In genomic region chr19:7513809-7514642, GRCh38 we compare ENCODE assay signal across 17 cellular contexts. TPM values are rescaled to one million over a fixed set of nuclear protein-coding genes. Genes with fewer than 3 reads are reported as not detected.
DNase-seq lines count a peak whose midpoint lies in the region; ATAC-seq, FAIRE-seq and TF ChIP-seq lines count a peak whose summit lies in the region.
"Had no signal": no experiment of that assay in that cellular context is flagged by ENCODE, and none has a peak within 500 bp of the region (broad histone marks: within the 10 kb centered on the region; RNA-seq: fewer than 3 reads in every experiment).

No MANE protein-coding gene starts in this region.

- no peak overlapping the region for H3K4me3 ChIP-seq in H1 (ENCODE audit: extremely low read depth in 1 of 4, insufficient read depth in 2 of 4, low read depth in 3 of 4, low read length in 4 of 4)
- H3K4me3 ChIP-seq: heart left ventricle had no signal

- H3K27ac Mint-ChIP-seq in neural crest cell (ENCODE audit: unreplicated experiment) (no peak overlapping the region), WTC11 (no peak overlapping the region)
- H3K27ac Mint-ChIP-seq: stimulated activated memory B cell treated with anti-CD40 and anti-IgM and Interleukin-4, amounts not matched to agents 10 μg/mL and 1 μg/mL and 100 μg/mL, for 72 hours had no signal

- DNase-seq in NCI-H82 (lab: John Stamatoyannopoulos, UW) (peak; percentile 93), H1 (ENCODE audit: low read depth in 1 of 2, low spot score in 2 of 2) (no peak), neural crest cell (ENCODE audit: low read depth, low spot score) (no peak), WTC11 (ENCODE audit: low spot score) (no peak), GM10266 (ENCODE audit: extremely low spot score) (no peak), glomerular visceral epithelial cell (ENCODE audit: extremely low spot score) (no peak)
- DNase-seq: activated CD8-positive, alpha-beta memory T cell treated with anti-CD3 and anti-CD28 coated beads for 24 hours; activated effector memory CD4-positive, alpha-beta T cell treated with anti-CD3 and anti-CD28 coated beads, Interleukin-2, amount 50 U/mL, for 16 hours; GDM1; HCEC 1CT; heart left ventricle; NCI-H1436; small intestine had no signal

- no peak for FAIRE-seq in H1 (lab: Jason Lieb, UNC)
- FAIRE-seq: islet of Langerhans, small intestine had no signal

- peaks cover 4% of the 10 kb centered on the region for H3K23me2 ChIP-seq in H1 (ENCODE audit: low read depth, low read length)

- H2BK15ac ChIP-seq in H1 (ENCODE audit: low read length) = no peak overlapping the region

- POLR2A ChIA-PET in H1 (lab: Charles Lee; ENCODE audit: partially characterized antibody) (interaction anchor here (2.8 kb wide), 1 partner anchor 7 kb away, joined by 12 read pairs; no protein-coding TSS in a partner anchor), WTC11 (lab: Charles Lee) (interaction anchor here (0.8 kb wide), 1 partner anchor 8 kb away, joined by 4 read pairs; the partner anchor contains the start of gene MCOLN1)

- H3K9me3 ChIP-seq in H1 (ENCODE audit: insufficient read depth in 2 of 2, low read depth in 1 of 2, low read length in 1 of 2) = no peaks in the 10 kb centered on the region
- H3K9me3 ChIP-seq: heart left ventricle had no signal

- H3K23ac ChIP-seq in H1 (ENCODE audit: insufficient read length) = no peak overlapping the region

- no peak overlapping the region; the same call in 1 of the 2 replicates for H4K8ac ChIP-seq in H1 (ENCODE audit: extremely low read depth, insufficient read depth, low read length)

- H4K91ac ChIP-seq in H1 (replicated peaks; ENCODE audit: insufficient read length, low read length) = no peak overlapping the region

- 0 out of 2 replicates have a peak overlapping the region, but pooled peaks have one; percentile 39 for H2BK12ac ChIP-seq in H1 (ENCODE audit: low read depth, low read length)

- CTCF ChIA-PET in H1 (lab: Charles Lee; ENCODE audit: partially characterized antibody) = interaction anchor here (1.1 to 1.4 kb wide), 3 partner anchors 8 to 160 kb away, joined by 3 read pairs; partner anchors contain the start of gene MCOLN1
- CTCF ChIA-PET in WTC11 (lab: Charles Lee) = no interaction called here

- no peak for ATAC-seq in WTC11
- ATAC-seq in GM21786 (IDR thresholded peaks at IDR 0.05; ENCODE audit: unreplicated experiment) = no peak
- ATAC-seq: stimulated activated memory B cell treated with anti-CD40 and anti-IgM and Interleukin-4, amounts not matched to agents 10 μg/mL and 1 μg/mL and 100 μg/mL, for 72 hours had no signal

- H3K4me1 Mint-ChIP-seq in neural crest cell (peaks cover 23% of the 10 kb centered on the region), WTC11 (peaks cover 17% of the 10 kb centered on the region)

- TF ChIP-seq CTCF in 22Rv1 (IDR thresholded peaks at IDR 0.05) (no peak), H1 (IDR thresholded peaks at IDR 0.05; ENCODE audit: control extremely low read depth in 1 of 3, insufficient read depth in 1 of 3, low read depth in 1 of 3, low read length in 3 of 3) (no peak), neural crest cell (conservative IDR thresholded peaks at IDR 0.05) (no peak), WTC11 (IDR thresholded peaks at IDR 0.05) (no peak), GM10266 (IDR thresholded peaks at IDR 0.05; ENCODE audit: control insufficient read depth, insufficient read depth, low read depth, missing control alignments) (no peak)

- no peak overlapping the region for H2BK120ac ChIP-seq in H1 (replicated peaks; ENCODE audit: low read depth, low read length)

- no peak overlapping the region for H2AK5ac ChIP-seq in H1 (ENCODE audit: low read depth, low read length)

- peaks cover 0 to 1% of the 10 kb centered on the region in 2 experiments for H4K20me1 ChIP-seq in H1 (replicated peaks in 1 of 2; ENCODE audit: control insufficient read depth in 1 of 2, insufficient read depth in 2 of 2, low read length in 2 of 2)

- H3K9me3 Mint-ChIP-seq in neural crest cell = no peaks in the 10 kb centered on the region
- no peaks in the 10 kb centered on the region for H3K9me3 Mint-ChIP-seq in WTC11
- H3K9me3 Mint-ChIP-seq: stimulated activated memory B cell treated with anti-CD40 and anti-IgM and Interleukin-4, amounts not matched to agents 10 μg/mL and 1 μg/mL and 100 μg/mL, for 72 hours had no signal

- H3K14ac ChIP-seq in H1 (ENCODE audit: insufficient read length) = no peak overlapping the region

- no peak overlapping the region for H4K5ac ChIP-seq in H1 (ENCODE audit: insufficient read length, low read depth, low read length)

- no peaks in the 10 kb centered on the region for H3K36me3 ChIP-seq in H1 (ENCODE audit: control insufficient read depth in 2 of 4, insufficient read depth in 4 of 4, low read length in 3 of 4)
- H3K36me3 ChIP-seq: heart left ventricle had no signal

- no peak overlapping the region for H2AFZ ChIP-seq in H1 (ENCODE audit: low read length)

- no peak overlapping the region for H3K4ac ChIP-seq in H1 (replicated peaks; ENCODE audit: insufficient read length, low read depth, low read length)

- peaks cover 5% of the 10 kb centered on the region for H3K27me3 Mint-ChIP-seq in neural crest cell (ENCODE audit: low read depth)
- peaks cover 30% of the 10 kb centered on the region for H3K27me3 Mint-ChIP-seq in WTC11 (ENCODE audit: low read depth)

- H2BK20ac ChIP-seq in H1 (ENCODE audit: low read length) = no peak overlapping the region

- H3K27me3 ChIP-seq in H1 (replicated peaks in 1 of 4; ENCODE audit: control insufficient read depth in 3 of 4, extremely low read depth in 1 of 4, insufficient read depth in 3 of 4, low read length in 3 of 4) = no peaks in the 10 kb centered on the region
- H3K27me3 ChIP-seq: heart left ventricle had no signal

- H3K56ac ChIP-seq in H1 (replicated peaks; ENCODE audit: insufficient read length, low read depth, low read length) = no peak overlapping the region

- H3K4me3 Mint-ChIP-seq in neural crest cell (peak overlapping the region; percentile 84), WTC11 (no peak overlapping the region)

- no peak for TF ChIP-seq EP300 in H1 (IDR thresholded peaks at IDR 0.05; ENCODE audit: borderline replicate concordance in 1 of 2, low read depth in 2 of 2, low read length in 2 of 2)

- no peak for TF ChIP-seq POLR2A in H1 (IDR thresholded peaks at IDR 0.05; ENCODE audit: control extremely low read depth in 1 of 2, low read depth in 2 of 2, low read length in 2 of 2)

- 0 out of 2 replicates have a peak, but pooled peaks cover 3% of the 10 kb centered on the region for H3K79me1 ChIP-seq in H1 (ENCODE audit: low read depth, low read length)

- no peak overlapping the region for H3K18ac ChIP-seq in H1 (ENCODE audit: extremely low read depth, low read length)

- H3K9ac ChIP-seq in H1 (replicated peaks in 1 of 4; ENCODE audit: extremely low read depth in 1 of 4, low read depth in 3 of 4, low read length in 3 of 4) = no peak overlapping the region

- peaks cover 0 to 11% (median 6%) of the 10 kb centered on the region in 4 experiments; a peak in 5 of 7 replicates for H3K4me1 ChIP-seq in H1 (replicated peaks in 1 of 4; ENCODE audit: control insufficient read depth in 3 of 4, insufficient read depth in 4 of 4, low read length in 3 of 4)

- 88% methylated on average over 5 of the region's 5 CpGs; no CpG with 5 or more reads in 1 of the 2 experiments for WGBS in H1 (ENCODE audit: extremely low coverage in 1 of 2, insufficient coverage in 1 of 2, insufficient read length in 1 of 2, insufficient replicate concordance in 2 of 2, low coverage in 1 of 2, low lambda C conversion rate in 2 of 2, missing lambda C conversion rate in 1 of 2), 2 experiments

- 0 out of 2 replicates have a peak overlapping the region, but pooled peaks have one; percentile 56 for H3K27ac ChIP-seq in 22Rv1
- H3K27ac ChIP-seq in H1 (ENCODE audit: low read depth, low read length) = no peak overlapping the region

- peaks cover under 1% of the 10 kb centered on the region for H3K36me3 Mint-ChIP-seq in neural crest cell (ENCODE audit: low read depth)
- H3K36me3 Mint-ChIP-seq in WTC11 = no peaks in the 10 kb centered on the region
- H3K36me3 Mint-ChIP-seq: stimulated activated memory B cell treated with anti-CD40 and anti-IgM and Interleukin-4, amounts not matched to agents 10 μg/mL and 1 μg/mL and 100 μg/mL, for 72 hours had no signal

- peaks cover 0 to 11% of the 10 kb centered on the region in 2 experiments; a peak in 1 of 4 replicates for H3K79me2 ChIP-seq in H1 (ENCODE audit: control insufficient read depth in 1 of 2, insufficient read depth in 2 of 2, low read length in 2 of 2)

- H3K4me2 ChIP-seq in H1 (ENCODE audit: insufficient read depth in 1 of 2, low read depth in 2 of 2, low read length in 2 of 2) = no peak overlapping the region

- TF ChIP-seq RAD21 in H1 (IDR thresholded peaks at IDR 0.05 in 1 of 2, conservative IDR thresholded peaks at IDR 0.05 in 1 of 2; ENCODE audit: low read depth in 2 of 2, low read length in 2 of 2) = no peak

- no peak overlapping the region for H2BK5ac ChIP-seq in H1 (ENCODE audit: low read depth, low read length)

RNA-seq across cellular contexts. Expression of gene ZNF358, which starts 1.9 kb away (rescaled TPM):
- 40.0 and 44.0 TPM in 2 replicates for total RNA-seq in H1 (2021; fragmentation: NEBNext Ultra II Directional; extraction: Animal tissue kit (Norgen Biotek cat#: 25700))
- polyA plus RNA-seq in H1 (2011; rRNA removed) = 60.3 and 117 TPM in 2 replicates
- 39.7 TPM for polyA plus RNA-seq in H1 (2011; cell fraction: cytosol; rRNA removed)
- polyA plus RNA-seq in H1 (2011; cell fraction: nucleus; rRNA removed) = 48.1 TPM
- polyA plus RNA-seq in H1 (2012, experiment 1 of 2) = 34.2 to 38.8 TPM (median 38.1 TPM) in 4 replicates
- 37.1 TPM for polyA plus RNA-seq in H1 (2012, experiment 2 of 2)
- 43.9 TPM for polyA plus RNA-seq in H1 (2013, experiment 1 of 2)
- polyA plus RNA-seq in H1 (2013, experiment 2 of 2) = 44.5 TPM
- polyA minus RNA-seq in H1 (2011; rRNA and poly(A)+ RNA removed) = 15.6 and 24.3 TPM in 2 replicates
- 34.9 TPM for polyA minus RNA-seq in H1 (2011; cell fraction: cytosol; rRNA and poly(A)+ RNA removed)
- 19.2 TPM for polyA minus RNA-seq in H1 (2011; cell fraction: nucleus; rRNA and poly(A)+ RNA removed)
- total RNA-seq in neural crest cell (75.6 and 76.2 TPM in 2 replicates), WTC11 (2021) (37.5 to 47.5 TPM (median 47.3 TPM) in 3 replicates)

RNA-seq across cellular contexts. Expression of gene MCOLN1, which starts 8.4 kb away (rescaled TPM):
- total RNA-seq in H1 (2021; fragmentation: NEBNext Ultra II Directional; extraction: Animal tissue kit (Norgen Biotek cat#: 25700)) = 15.8 and 19.1 TPM in 2 replicates
- 40.0 and 42.8 TPM in 2 replicates for polyA plus RNA-seq in H1 (2011; rRNA removed)
- polyA plus RNA-seq in H1 (2011; cell fraction: cytosol; rRNA removed) = 26.0 TPM
- 71.1 TPM for polyA plus RNA-seq in H1 (2011; cell fraction: nucleus; rRNA removed)
- polyA plus RNA-seq in H1 (2012, experiment 1 of 2) = 16.2 to 22.1 TPM (median 19.4 TPM) in 4 replicates
- 24.5 TPM for polyA plus RNA-seq in H1 (2012, experiment 2 of 2)
- polyA plus RNA-seq in H1 (2013, experiment 1 of 2) = 18.1 TPM
- 18.1 TPM for polyA plus RNA-seq in H1 (2013, experiment 2 of 2)
- polyA minus RNA-seq in H1 (2011; rRNA and poly(A)+ RNA removed) = 32.4 and 35.1 TPM in 2 replicates
- 19.8 TPM for polyA minus RNA-seq in H1 (2011; cell fraction: cytosol; rRNA and poly(A)+ RNA removed)
- 22.5 TPM for polyA minus RNA-seq in H1 (2011; cell fraction: nucleus; rRNA and poly(A)+ RNA removed)
- 24.4 and 26.7 TPM in 2 replicates for total RNA-seq in neural crest cell
- total RNA-seq in WTC11 (2021) = 15.0 to 19.7 TPM (median 16.7 TPM) in 3 replicates

RNA-seq across cellular contexts. Expression of gene PNPLA6, which starts 21.5 kb away (rescaled TPM):
- total RNA-seq in H1 (2021; fragmentation: NEBNext Ultra II Directional; extraction: Animal tissue kit (Norgen Biotek cat#: 25700)) = 121 and 123 TPM in 2 replicates
- 55.1 and 121 TPM in 2 replicates for polyA plus RNA-seq in H1 (2011; rRNA removed)
- polyA plus RNA-seq in H1 (2011; cell fraction: cytosol; rRNA removed) = 59.0 TPM
- 207 TPM for polyA plus RNA-seq in H1 (2011; cell fraction: nucleus; rRNA removed)
- polyA plus RNA-seq in H1 (2012, experiment 1 of 2) = 77.9 to 117 TPM (median 110 TPM) in 4 replicates
- polyA plus RNA-seq in H1 (2012, experiment 2 of 2) = 119 TPM
- 101 TPM for polyA plus RNA-seq in H1 (2013, experiment 1 of 2)
- 100 TPM for polyA plus RNA-seq in H1 (2013, experiment 2 of 2)
- polyA minus RNA-seq in H1 (2011; rRNA and poly(A)+ RNA removed) = 48.4 and 57.9 TPM in 2 replicates
- polyA minus RNA-seq in H1 (2011; cell fraction: cytosol; rRNA and poly(A)+ RNA removed) = 93.0 TPM
- polyA minus RNA-seq in H1 (2011; cell fraction: nucleus; rRNA and poly(A)+ RNA removed) = 92.4 TPM
- total RNA-seq in neural crest cell (72.1 and 74.7 TPM in 2 replicates), WTC11 (2021) (149 to 156 TPM (median 150 TPM) in 3 replicates)

RNA-seq across cellular contexts. Expression of gene PEX11G, which starts 25.2 kb away (rescaled TPM):
- 1.8 and 2.1 TPM in 2 replicates for total RNA-seq in H1 (2021; fragmentation: NEBNext Ultra II Directional; extraction: Animal tissue kit (Norgen Biotek cat#: 25700))
- 4.3 and 5.3 TPM in 2 replicates for polyA plus RNA-seq in H1 (2011; rRNA removed)
- 5.6 TPM for polyA plus RNA-seq in H1 (2011; cell fraction: cytosol; rRNA removed)
- 3.9 TPM for polyA plus RNA-seq in H1 (2011; cell fraction: nucleus; rRNA removed)
- polyA plus RNA-seq in H1 (2012, experiment 1 of 2) = 1.4 to 4.6 TPM (median 3.1 TPM) in 4 replicates
- polyA plus RNA-seq in H1 (2012, experiment 2 of 2) = 2.7 TPM
- 1.4 TPM for polyA plus RNA-seq in H1 (2013, experiment 1 of 2)
- polyA plus RNA-seq in H1 (2013, experiment 2 of 2) = 1.7 TPM
- polyA minus RNA-seq in H1 (2011; rRNA and poly(A)+ RNA removed) = 0.44 and 0.90 TPM in 2 replicates
- polyA minus RNA-seq in H1 (2011; cell fraction: cytosol; rRNA and poly(A)+ RNA removed) = 1.7 TPM
- 1.4 TPM for polyA minus RNA-seq in H1 (2011; cell fraction: nucleus; rRNA and poly(A)+ RNA removed)
- total RNA-seq in neural crest cell (2.3 and 3.4 TPM in 2 replicates), WTC11 (2021) (4.3 to 5.9 TPM (median 5.7 TPM) in 3 replicates)
